Comparison of ENCODE assay signal across 9 cellular contexts in the genomic region with DNA sequence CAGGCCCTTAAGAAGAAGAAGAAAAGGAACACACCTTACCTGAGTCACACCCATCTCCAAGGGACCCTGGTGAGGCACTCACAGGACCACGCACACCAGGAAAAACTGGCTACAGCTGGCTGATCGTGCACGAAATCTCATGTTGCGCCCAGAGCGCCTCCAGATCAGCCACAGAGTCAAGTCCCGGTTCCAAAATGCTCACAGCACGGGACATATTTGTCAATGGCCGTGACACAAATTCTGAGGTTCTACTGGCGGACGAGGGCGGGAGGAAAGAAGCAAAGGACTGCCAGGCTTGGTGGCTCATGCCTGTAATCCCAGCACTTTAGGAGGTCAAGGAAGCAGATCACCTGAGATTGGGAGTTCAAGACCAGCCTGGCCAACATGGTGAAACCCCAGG. TPM values are rescaled to one million over a fixed set of nuclear protein-coding genes. Genes with fewer than 3 reads are reported as not detected.
DNase-seq lines count a peak whose midpoint lies in the region; ATAC-seq and TF ChIP-seq lines count a peak whose summit lies in the region.
"Had no signal": no experiment of that assay in that cellular context is flagged by ENCODE, and none has a peak within 500 bp of the region (broad histone marks: within the 10 kb centered on the region; RNA-seq: fewer than 3 reads in every experiment).

No MANE protein-coding gene starts in this region.

- no peaks in the 10 kb centered on the region for H3K9me3 ChIP-seq in thyroid gland

- no peak overlapping the region for H3K4me3 ChIP-seq in thyroid gland (replicated peaks in 1 of 3)

- H3K27me3 Mint-ChIP-seq in activated naive CD4-positive, alpha-beta T cell treated with anti-CD3 and anti-CD28 coated beads, Interleukin-2, amount 50 U/mL, for 24 hours: no peaks in the 10 kb centered on the region
- no peaks in the 10 kb centered on the region for H3K27me3 Mint-ChIP-seq in activated CD4-positive, alpha-beta memory T cell treated with anti-CD3 and anti-CD28 coated beads, Interleukin-2, amount 10 ng/mL, durations not matched to agents 7 days and 5 days

- CTCF ChIA-PET in activated CD4-positive, alpha-beta memory T cell treated with anti-CD3 and anti-CD28 coated beads, Interleukin-2, amount 10 ng/mL, durations not matched to agents 7 days and 5 days (lab: Charles Lee): interaction anchor here (0.6 to 1.9 kb wide), 4 partner anchors 9 to 254 kb away, joined by 3 to 6 read pairs (median 4); partner anchors contain the start of gene SH3GL1

- H3K27me3 ChIP-seq in thyroid gland: no peaks in the 10 kb centered on the region

- intact Hi-C loops in thyroid gland (cut with DNase I): no loop called here

- no peaks in the 10 kb centered on the region for H3K9me3 Mint-ChIP-seq in activated naive CD4-positive, alpha-beta T cell treated with anti-CD3 and anti-CD28 coated beads, Interleukin-2, amount 50 U/mL, for 24 hours
- H3K9me3 Mint-ChIP-seq in activated CD4-positive, alpha-beta memory T cell treated with anti-CD3 and anti-CD28 coated beads, Interleukin-2, amount 10 ng/mL, durations not matched to agents 7 days and 5 days: no peaks in the 10 kb centered on the region

- no peaks in the 10 kb centered on the region for H3K36me3 Mint-ChIP-seq in activated naive CD4-positive, alpha-beta T cell treated with anti-CD3 and anti-CD28 coated beads, Interleukin-2, amount 50 U/mL, for 24 hours
- H3K36me3 Mint-ChIP-seq in activated CD4-positive, alpha-beta memory T cell treated with anti-CD3 and anti-CD28 coated beads, Interleukin-2, amount 10 ng/mL, durations not matched to agents 7 days and 5 days (ENCODE audit: low read depth): peaks cover 20% of the 10 kb centered on the region

- TF ChIP-seq POLR2A in thyroid gland (IDR thresholded peaks at IDR 0.05): no peak

- no peak for DNase-seq in activated naive CD4-positive, alpha-beta T cell treated with Interleukin-2 at 50 U/mL for 16 hours
- no peak for DNase-seq in activated CD4-positive, alpha-beta memory T cell treated with anti-CD3 and anti-CD28 coated beads, Interleukin-2, amount 10 ng/mL, durations not matched to agents 7 days and 5 days
- DNase-seq in kidney tubule cell (ENCODE audit: low spot score): peak; percentile 67
- peak; percentile 34 to 55 for DNase-seq in thyroid gland
- no peak for DNase-seq in cerebellum (ENCODE audit: low spot score)

- peaks cover 61% of the 10 kb centered on the region for H3K4me1 Mint-ChIP-seq in activated naive CD4-positive, alpha-beta T cell treated with anti-CD3 and anti-CD28 coated beads, Interleukin-2, amount 50 U/mL, for 24 hours
- peaks cover 75% of the 10 kb centered on the region for H3K4me1 Mint-ChIP-seq in activated CD4-positive, alpha-beta memory T cell treated with anti-CD3 and anti-CD28 coated beads, Interleukin-2, amount 10 ng/mL, durations not matched to agents 7 days and 5 days

- no peaks in the 10 kb centered on the region for H3K36me3 ChIP-seq in thyroid gland

- TF ChIP-seq CTCF in thyroid gland (IDR thresholded peaks at IDR 0.05): no peak

- peak overlapping the region; percentile 35 to 50 (median 47) for H3K27ac ChIP-seq in thyroid gland
- H3K27ac ChIP-seq: VCaP had no signal

- H3K4me3 Mint-ChIP-seq in activated naive CD4-positive, alpha-beta T cell treated with anti-CD3 and anti-CD28 coated beads, Interleukin-2, amount 50 U/mL, for 24 hours: peak overlapping the region; percentile 72
- peak overlapping the region; percentile 77 for H3K4me3 Mint-ChIP-seq in activated CD4-positive, alpha-beta memory T cell treated with anti-CD3 and anti-CD28 coated beads, Interleukin-2, amount 10 ng/mL, durations not matched to agents 7 days and 5 days

- H3K4me1 ChIP-seq in thyroid gland: peaks cover 42 to 66% of the 10 kb centered on the region in 2 donors

- H3K27ac Mint-ChIP-seq in activated naive CD4-positive, alpha-beta T cell treated with anti-CD3 and anti-CD28 coated beads, Interleukin-2, amount 50 U/mL, for 24 hours: peak overlapping the region; percentile 87
- H3K27ac Mint-ChIP-seq in activated CD4-positive, alpha-beta memory T cell treated with anti-CD3 and anti-CD28 coated beads, Interleukin-2, amount 10 ng/mL, durations not matched to agents 7 days and 5 days: peak overlapping the region; percentile 95

- ATAC-seq in GM18519 (IDR thresholded peaks at IDR 0.05; ENCODE audit: low FRiP score, unreplicated experiment) (no peak), HG03159 (IDR thresholded peaks at IDR 0.05; ENCODE audit: unreplicated experiment) (no peak)

- WGBS in thyroid gland, 2 donors: 70 to 72% methylated on average over 11 of the region's 11 CpGs

- POLR2A ChIA-PET in activated CD4-positive, alpha-beta memory T cell treated with anti-CD3 and anti-CD28 coated beads, Interleukin-2, amount 10 ng/mL, durations not matched to agents 7 days and 5 days (lab: Charles Lee): interaction anchor here (1.6 kb wide), 1 partner anchor 9 kb away, joined by 9 read pairs; no protein-coding TSS in a partner anchor

RNA-seq across cellular contexts. Expression of gene SH3GL1, which starts 21.5 kb away (rescaled TPM):
- total RNA-seq in activated CD4-positive, alpha-beta memory T cell treated with anti-CD3 and anti-CD28 coated beads, Interleukin-2, amount 10 ng/mL, durations not matched to agents 7 days and 5 days: 10 to 100 TPM; 62.1 to 64.0 TPM
- 10 to 100 TPM; 33.1 to 42.4 (median 36.7) TPM for total RNA-seq in thyroid gland
- 21.3 TPM for total RNA-seq in cerebellum

RNA-seq across cellular contexts. Expression of gene CHAF1A, which starts 23.6 kb away (rescaled TPM):
- total RNA-seq in activated CD4-positive, alpha-beta memory T cell treated with anti-CD3 and anti-CD28 coated beads, Interleukin-2, amount 10 ng/mL, durations not matched to agents 7 days and 5 days: 10 to 100 TPM; 71.7 to 82.5 TPM
- 1 to 10 TPM; 4.1 to 5.1 (median 4.4) TPM for total RNA-seq in thyroid gland
- 13.4 TPM for total RNA-seq in cerebellum

RNA-seq across cellular contexts. Expression of gene MPND, which starts 35.5 kb away (rescaled TPM):
- total RNA-seq in activated CD4-positive, alpha-beta memory T cell treated with anti-CD3 and anti-CD28 coated beads, Interleukin-2, amount 10 ng/mL, durations not matched to agents 7 days and 5 days: 10 to 100 TPM; 19.1 to 20.4 TPM
- total RNA-seq in thyroid gland (10 to 100 TPM in 2 of 4 donors, 1 to 10 TPM in 2; 5.6 to 10.5 (median 9.3) TPM), cerebellum (11.3 TPM)

RNA-seq across cellular contexts. Expression of gene STAP2, which starts 40.3 kb away (rescaled TPM):
- 1 to 10 TPM; 8.3 to 8.6 TPM for total RNA-seq in activated CD4-positive, alpha-beta memory T cell treated with anti-CD3 and anti-CD28 coated beads, Interleukin-2, amount 10 ng/mL, durations not matched to agents 7 days and 5 days
- total RNA-seq in thyroid gland (10 to 100 TPM; 12.1 to 50.6 (median 29.7) TPM), cerebellum (1.5 TPM)

Comparison
In these comparisons a context has a peak if more than half of its experiments do, and no peak if none do; other contexts are left out.
1. DNase-seq: peak in kidney tubule cell (single experiment) and thyroid gland (2 of 2); none in activated naive CD4-positive, alpha-beta T cell treated with Interleukin-2 at 50 U/mL for 16 hours (single experiment), activated CD4-positive, alpha-beta memory T cell treated with anti-CD3 and anti-CD28 coated beads, Interleukin-2, amount 10 ng/mL, durations not matched to agents 7 days and 5 days (single experiment) and cerebellum (single experiment).